Comparison of ENCODE assay signal across 3 cellular contexts in the genomic region with DNA sequence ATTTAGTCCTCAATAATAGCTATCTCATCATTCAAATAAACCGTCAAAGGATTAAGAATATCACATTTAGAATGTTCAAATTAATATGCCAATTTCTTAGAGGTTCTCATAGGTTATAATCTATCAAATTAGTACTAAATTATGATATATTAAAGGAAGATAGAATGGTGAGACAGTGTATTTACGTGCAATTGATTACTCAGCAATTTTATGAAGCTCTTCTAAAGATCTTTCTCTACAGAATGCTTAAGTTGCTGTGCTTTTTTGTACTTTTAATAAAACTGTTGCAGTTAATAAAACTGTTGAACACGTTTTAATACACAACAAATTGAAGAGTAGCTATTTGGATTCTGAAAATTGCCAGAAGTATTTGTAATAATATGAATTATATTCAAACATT.
TF ChIP-seq lines count a peak whose summit lies in the region.

No MANE protein-coding gene starts in this region.

TF ChIP-seq in HepG2, 621 proteins besides CTCF, POLR2A, EP300 and RAD21:
- TF ChIP-seq SMYD3 (CRISPR knock-in tag; IDR thresholded peaks at IDR 0.05) (no peak), ZNF235 (CRISPR knock-in tag; IDR thresholded peaks at IDR 0.05; ENCODE audit: borderline replicate concordance) (no peak), MAFK (conservative IDR thresholded peaks at IDR 0.05 in 1 of 2, IDR thresholded peaks at IDR 0.05 in 1 of 2; ENCODE audit: low read length in 2 of 2) (peak; percentile 95 to 97), MAFF (IDR thresholded peaks at IDR 0.05; ENCODE audit: low read depth, low read length) (peak; percentile 96), ZBTB8A (CRISPR knock-in tag; IDR thresholded peaks at IDR 0.05; ENCODE audit: borderline replicate concordance, low read depth) (no peak)

TF ChIP-seq in IMR-90, 13 proteins besides CTCF, POLR2A, EP300 and RAD21:
- TF ChIP-seq MXI1 (IDR thresholded peaks at IDR 0.05; ENCODE audit: borderline replicate concordance, low read depth, low read length) (no peak), NFE2L2 (IDR thresholded peaks at IDR 0.05; ENCODE audit: low read depth, low read length) (no peak), MAFK (IDR thresholded peaks at IDR 0.05; ENCODE audit: low read depth, low read length) (peak; percentile 95), RFX5 (IDR thresholded peaks at IDR 0.05; ENCODE audit: low read depth, low read length) (no peak), RCOR1 (IDR thresholded peaks at IDR 0.05; ENCODE audit: insufficient replicate concordance, low read length) (no peak), BHLHE40 (IDR thresholded peaks at IDR 0.05; ENCODE audit: low read depth, low read length) (no peak), CHD1 (IDR thresholded peaks at IDR 0.05; ENCODE audit: low read depth, low read length) (no peak)
- TF ChIP-seq, protein P1, sequence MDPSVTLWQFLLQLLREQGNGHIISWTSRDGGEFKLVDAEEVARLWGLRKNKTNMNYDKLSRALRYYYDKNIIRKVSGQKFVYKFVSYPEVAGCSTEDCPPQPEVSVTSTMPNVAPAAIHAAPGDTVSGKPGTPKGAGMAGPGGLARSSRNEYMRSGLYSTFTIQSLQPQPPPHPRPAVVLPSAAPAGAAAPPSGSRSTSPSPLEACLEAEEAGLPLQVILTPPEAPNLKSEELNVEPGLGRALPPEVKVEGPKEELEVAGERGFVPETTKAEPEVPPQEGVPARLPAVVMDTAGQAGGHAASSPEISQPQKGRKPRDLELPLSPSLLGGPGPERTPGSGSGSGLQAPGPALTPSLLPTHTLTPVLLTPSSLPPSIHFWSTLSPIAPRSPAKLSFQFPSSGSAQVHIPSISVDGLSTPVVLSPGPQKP (IDR thresholded peaks at IDR 0.05; ENCODE audit: borderline replicate concordance, low read depth, low read length): no peak
- TF ChIP-seq, protein P2, sequence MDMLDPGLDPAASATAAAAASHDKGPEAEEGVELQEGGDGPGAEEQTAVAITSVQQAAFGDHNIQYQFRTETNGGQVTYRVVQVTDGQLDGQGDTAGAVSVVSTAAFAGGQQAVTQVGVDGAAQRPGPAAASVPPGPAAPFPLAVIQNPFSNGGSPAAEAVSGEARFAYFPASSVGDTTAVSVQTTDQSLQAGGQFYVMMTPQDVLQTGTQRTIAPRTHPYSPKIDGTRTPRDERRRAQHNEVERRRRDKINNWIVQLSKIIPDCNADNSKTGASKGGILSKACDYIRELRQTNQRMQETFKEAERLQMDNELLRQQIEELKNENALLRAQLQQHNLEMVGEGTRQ (IDR thresholded peaks at IDR 0.05; ENCODE audit: low read depth, low read length): no peak

TF ChIP-seq in H1, 55 proteins besides CTCF, POLR2A, EP300 and RAD21:
- no peak for TF ChIP-seq YY1 (IDR thresholded peaks at IDR 0.05; ENCODE audit: low read depth, low read length)
- peak; percentile 78; the same call in 1 of the 2 replicates for TF ChIP-seq MAFK (IDR thresholded peaks at IDR 0.05; ENCODE audit: low read depth, low read length)
